16 cellular contexts compared by ENCODE assay signal in the genomic region with DNA sequence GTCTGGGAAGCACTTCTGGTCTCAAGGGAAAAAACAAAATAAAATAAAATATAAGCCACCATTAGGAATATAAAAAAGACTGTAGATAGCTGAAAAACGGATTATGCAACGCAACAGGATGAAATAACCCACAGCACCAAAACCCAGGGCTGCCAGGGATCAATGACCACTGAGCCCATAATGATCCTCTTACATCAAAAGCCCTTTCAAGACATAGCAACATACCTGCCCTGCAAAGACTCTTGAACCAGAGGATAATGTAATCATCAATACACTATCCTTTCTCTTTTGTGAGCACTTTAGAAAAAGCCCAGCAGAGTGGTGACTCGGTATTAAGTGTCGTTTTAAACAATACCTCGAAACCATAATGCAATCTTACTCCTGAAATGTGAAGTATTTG.
"Had no signal": no experiment of that assay in that cellular context is flagged by ENCODE, and none has a peak within 500 bp of the region (broad histone marks: within the 10 kb centered on the region; RNA-seq: fewer than 3 reads in every experiment).

No MANE protein-coding gene starts in this region.

- H3K27ac Mint-ChIP-seq: activated CD4-positive, alpha-beta memory T cell treated with anti-CD3 and anti-CD28 coated beads for 36 hours; activated CD4-positive, alpha-beta T cell treated with anti-CD3 and anti-CD28 coated beads for 36 hours; activated CD8-positive, alpha-beta memory T cell treated with anti-CD3 and anti-CD28 coated beads, Interleukin-2, amount 10 ng/mL, durations not matched to agents 7 days and 5 days; activated naive CD4-positive, alpha-beta T cell treated with anti-CD3 and anti-CD28 coated beads, Interleukin-2, amount 10 ng/mL, durations not matched to agents 7 days and 5 days; naive B cell; stimulated activated effector memory CD8-positive, alpha-beta T cell treated with anti-CD3 and anti-CD28 coated beads, Interleukin-12 subunit alpha, Interleukin-12 subunit beta, amount 100 ng/mL, for 72 hours had no signal

- H3K27ac ChIP-seq: ascending aorta, breast epithelium, esophagus squamous epithelium, hepatocyte, pancreas, VCaP had no signal

- H3K9me3 Mint-ChIP-seq: activated naive CD4-positive, alpha-beta T cell treated with anti-CD3 and anti-CD28 coated beads, Interleukin-2, amount 10 ng/mL, durations not matched to agents 7 days and 5 days; stimulated activated effector memory CD8-positive, alpha-beta T cell treated with anti-CD3 and anti-CD28 coated beads, Interleukin-12 subunit alpha, Interleukin-12 subunit beta, amount 100 ng/mL, for 72 hours had no signal

- H2AFZ ChIP-seq: hepatocyte had no signal

- H3K4me3 Mint-ChIP-seq: activated CD4-positive, alpha-beta memory T cell treated with anti-CD3 and anti-CD28 coated beads for 36 hours; activated CD4-positive, alpha-beta T cell treated with anti-CD3 and anti-CD28 coated beads for 36 hours; activated CD8-positive, alpha-beta memory T cell treated with anti-CD3 and anti-CD28 coated beads, Interleukin-2, amount 10 ng/mL, durations not matched to agents 7 days and 5 days; activated naive CD4-positive, alpha-beta T cell treated with anti-CD3 and anti-CD28 coated beads, Interleukin-2, amount 10 ng/mL, durations not matched to agents 7 days and 5 days; naive B cell; stimulated activated effector memory CD8-positive, alpha-beta T cell treated with anti-CD3 and anti-CD28 coated beads, Interleukin-12 subunit alpha, Interleukin-12 subunit beta, amount 100 ng/mL, for 72 hours had no signal

- H3K4me3 ChIP-seq: ascending aorta, breast epithelium, esophagus squamous epithelium, hepatocyte, pancreas had no signal

- H3K9me3 ChIP-seq: ascending aorta, esophagus squamous epithelium, pancreas had no signal

- H3K27me3 ChIP-seq: ascending aorta, breast epithelium, hepatocyte had no signal

- ATAC-seq: activated CD4-positive, alpha-beta T cell treated with anti-CD3 and anti-CD28 coated beads for 36 hours; activated CD8-positive, alpha-beta memory T cell treated with anti-CD3 and anti-CD28 coated beads, Interleukin-2, amount 10 ng/mL, durations not matched to agents 7 days and 5 days; left lobe of liver; pancreas; stimulated activated effector memory CD8-positive, alpha-beta T cell treated with anti-CD3 and anti-CD28 coated beads, Interleukin-12 subunit alpha, Interleukin-12 subunit beta, amount 100 ng/mL, for 72 hours had no signal

- DNase-seq: activated CD4-positive, alpha-beta memory T cell treated with anti-CD3 and anti-CD28 coated beads for 36 hours; activated CD4-positive, alpha-beta T cell treated with anti-CD3 and anti-CD28 coated beads for 36 hours; activated CD8-positive, alpha-beta memory T cell treated with anti-CD3 and anti-CD28 coated beads, Interleukin-2, amount 10 ng/mL, durations not matched to agents 7 days and 5 days; activated naive CD4-positive, alpha-beta T cell treated with anti-CD3 and anti-CD28 coated beads, Interleukin-2, amount 10 ng/mL, durations not matched to agents 7 days and 5 days; activated T-cell treated with anti-CD3 and anti-CD28 coated beads, Interleukin-2, amount 50 U/mL, for 1 hour; esophagus squamous epithelium; naive B cell; pancreas; stimulated activated CD4-positive, alpha-beta T cell treated with anti-CD3 and anti-CD28 coated beads, Interleukin-12 subunit alpha, Interleukin-12 subunit beta, amount 100 ng/mL, for 4 hours; stimulated activated CD4-positive, alpha-beta T cell treated with anti-CD3 and anti-CD28 coated beads, Interleukin-2, amount 100 ng/mL, for 24 hours had no signal

- H3K36me3 ChIP-seq: ascending aorta, breast epithelium, esophagus squamous epithelium, pancreas had no signal

- H3K4me1 ChIP-seq: ascending aorta, breast epithelium, esophagus squamous epithelium, pancreas had no signal

- H3K4me2 ChIP-seq: hepatocyte had no signal

- H3K4me1 Mint-ChIP-seq: activated CD4-positive, alpha-beta T cell treated with anti-CD3 and anti-CD28 coated beads for 36 hours; activated CD8-positive, alpha-beta memory T cell treated with anti-CD3 and anti-CD28 coated beads, Interleukin-2, amount 10 ng/mL, durations not matched to agents 7 days and 5 days; activated naive CD4-positive, alpha-beta T cell treated with anti-CD3 and anti-CD28 coated beads, Interleukin-2, amount 10 ng/mL, durations not matched to agents 7 days and 5 days; naive B cell; stimulated activated effector memory CD8-positive, alpha-beta T cell treated with anti-CD3 and anti-CD28 coated beads, Interleukin-12 subunit alpha, Interleukin-12 subunit beta, amount 100 ng/mL, for 72 hours had no signal

- H3K27me3 Mint-ChIP-seq: activated CD8-positive, alpha-beta memory T cell treated with anti-CD3 and anti-CD28 coated beads, Interleukin-2, amount 10 ng/mL, durations not matched to agents 7 days and 5 days; activated naive CD4-positive, alpha-beta T cell treated with anti-CD3 and anti-CD28 coated beads, Interleukin-2, amount 10 ng/mL, durations not matched to agents 7 days and 5 days had no signal

- H3K36me3 Mint-ChIP-seq: activated CD4-positive, alpha-beta memory T cell treated with anti-CD3 and anti-CD28 coated beads for 36 hours; activated CD8-positive, alpha-beta memory T cell treated with anti-CD3 and anti-CD28 coated beads, Interleukin-2, amount 10 ng/mL, durations not matched to agents 7 days and 5 days; activated naive CD4-positive, alpha-beta T cell treated with anti-CD3 and anti-CD28 coated beads, Interleukin-2, amount 10 ng/mL, durations not matched to agents 7 days and 5 days; stimulated activated effector memory CD8-positive, alpha-beta T cell treated with anti-CD3 and anti-CD28 coated beads, Interleukin-12 subunit alpha, Interleukin-12 subunit beta, amount 100 ng/mL, for 72 hours had no signal

- H3K79me2 ChIP-seq: hepatocyte had no signal
